26 cellular contexts compared by ENCODE assay signal in the genomic region with DNA sequence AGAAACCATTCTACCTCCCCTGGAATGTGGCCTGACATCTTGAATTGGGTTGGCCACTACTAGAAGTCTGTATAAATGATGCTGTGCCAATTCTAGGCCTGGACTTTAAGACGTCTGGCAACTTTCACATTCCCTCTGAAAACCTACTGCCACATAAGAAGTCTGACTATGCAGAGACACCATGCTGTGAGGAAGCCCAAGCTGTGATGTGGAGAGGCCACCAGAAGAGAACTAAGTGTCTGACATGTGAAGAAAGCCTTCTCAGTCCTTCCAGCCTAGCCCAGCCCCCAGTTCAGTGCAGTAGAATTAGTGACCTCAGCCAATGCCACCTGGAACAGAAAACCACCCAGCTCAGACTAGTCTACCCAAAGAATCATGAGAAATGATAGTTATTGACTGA. TPM values are rescaled to one million over a fixed set of nuclear protein-coding genes. Genes with fewer than 3 reads are reported as not detected.
DNase-seq lines count a peak whose midpoint lies in the region; ATAC-seq, FAIRE-seq and TF ChIP-seq lines count a peak whose summit lies in the region.
"Had no signal": no experiment of that assay in that cellular context is flagged by ENCODE, and none has a peak within 500 bp of the region (broad histone marks: within the 10 kb centered on the region; RNA-seq: fewer than 3 reads in every experiment).

No MANE protein-coding gene starts in this region.

- TF ChIP-seq EP300 in GM12878 (IDR thresholded peaks at IDR 0.05; ENCODE audit: borderline replicate concordance in 1 of 2, control insufficient read depth in 1 of 2, low read depth in 2 of 2, low read length in 2 of 2): no peak

- H3K4me3 ChIP-seq in DND-41 (ENCODE audit: low read depth in 1 of 2, low read length in 2 of 2) (no peak overlapping the region), GM12878 (no peak overlapping the region), small intestine (ENCODE audit: low read depth in 1 of 2, low read length in 2 of 2) (no peak overlapping the region)
- H3K4me3 ChIP-seq: K562 had no signal

- in situ Hi-C loops in GM12878 (cut with MboI): no loop called here

- no peak for DNase-seq in activated naive CD8-positive, alpha-beta T cell treated with anti-CD3 and anti-CD28 coated beads, Interleukin-2, amount 10 ng/mL, durations not matched to agents 7 days and 5 days
- DNase-seq in activated naive CD8-positive, alpha-beta T cell treated with anti-CD3 and anti-CD28 coated beads, Interleukin-2, amount 50 U/mL, for 24 hours: no peak
- DNase-seq in DND-41 (no peak), GM12878 (ENCODE audit: low read depth, low spot score) (no peak), small intestine (no peak)
- no peak for DNase-seq in stimulated activated CD8-positive, alpha-beta memory T cell treated with anti-CD3 and anti-CD28 coated beads, Interleukin-4, amount 100 ng/mL, for 48 hours
- DNase-seq: ACHN; Caco-2; CD4-positive, alpha-beta T cell; DMS153; DMS79 treated with DMSO at 0.1 percent for 48 hours; EL; GOT3; H7; HFFc6; IMR-90 had no signal

- FAIRE-seq in GM12878 (lab: Jason Lieb, UNC) (peak; percentile 31), small intestine (lab: Jason Lieb, UNC) (no peak)
- FAIRE-seq: A204.1, GM12891, GM18507, HTR-8/SVneo, K562 had no signal

- peaks cover 19% of the 10 kb centered on the region for H3K4me1 Mint-ChIP-seq in activated naive CD8-positive, alpha-beta T cell treated with anti-CD3 and anti-CD28 coated beads, Interleukin-2, amount 10 ng/mL, durations not matched to agents 7 days and 5 days
- peaks cover 22% of the 10 kb centered on the region for H3K4me1 Mint-ChIP-seq in activated naive CD8-positive, alpha-beta T cell treated with anti-CD3 and anti-CD28 coated beads, Interleukin-2, amount 50 U/mL, for 24 hours

- H3K4me1 ChIP-seq in DND-41 (ENCODE audit: insufficient read depth, low read length) (peaks cover 13% of the 10 kb centered on the region), GM12878 (ENCODE audit: control insufficient read depth, insufficient read depth, low read length) (no peaks in the 10 kb centered on the region; the same call in 1 of the 2 replicates), small intestine (ENCODE audit: control insufficient read depth in 2 of 2, insufficient read depth in 1 of 2, low read depth in 1 of 2, low read length in 1 of 2) (no peaks in the 10 kb centered on the region)
- H3K4me1 ChIP-seq: Caco-2 had no signal

- H4K20me1 ChIP-seq in DND-41 (ENCODE audit: insufficient read depth, low read length) (no peaks in the 10 kb centered on the region), GM12878 (ENCODE audit: control insufficient read depth, insufficient read depth) (no peaks in the 10 kb centered on the region)

- H3K27ac ChIP-seq in DND-41 (ENCODE audit: low read length) (0 out of 2 replicates have a peak overlapping the region, but pooled peaks have one; percentile 4), GM12878 (ENCODE audit: control insufficient read depth, insufficient read depth) (no peak overlapping the region), small intestine (ENCODE audit: low read depth in 1 of 2, low read length in 1 of 2) (no peak overlapping the region)
- H3K27ac ChIP-seq: C4-2B had no signal

- RAD21 ChIA-PET in GM12878 (lab: Charles Lee; ENCODE audit: unreplicated experiment): no interaction called here

- no peak for ATAC-seq in activated naive CD8-positive, alpha-beta T cell treated with anti-CD3 and anti-CD28 coated beads, Interleukin-2, amount 10 ng/mL, durations not matched to agents 7 days and 5 days (ENCODE audit: low read depth)
- ATAC-seq in activated naive CD8-positive, alpha-beta T cell treated with anti-CD3 and anti-CD28 coated beads, Interleukin-2, amount 50 U/mL, for 24 hours: no peak
- ATAC-seq in DND-41 (ENCODE audit: insufficient read depth, low read depth): peak; percentile 24; the same call in 1 of the 3 replicates
- peak; percentile 13; the same call in 1 of the 3 replicates for ATAC-seq in GM12878
- no peak for ATAC-seq in GM19351 (IDR thresholded peaks at IDR 0.05; ENCODE audit: unreplicated experiment)
- ATAC-seq: HCT116, K562 had no signal

- H3K27me3 ChIP-seq in DND-41 (ENCODE audit: insufficient read depth, low read length, poor library complexity): no peaks in the 10 kb centered on the region
- no peaks in the 10 kb centered on the region for H3K27me3 ChIP-seq in GM12878 (replicated peaks in 1 of 2; ENCODE audit: control insufficient read depth in 2 of 2, insufficient read depth in 2 of 2, low read length in 1 of 2)
- no peaks in the 10 kb centered on the region for H3K27me3 ChIP-seq in small intestine (ENCODE audit: control insufficient read depth in 2 of 2, insufficient read depth in 2 of 2, low read length in 2 of 2)

- H3K9ac ChIP-seq in DND-41 (ENCODE audit: low read depth, low read length): no peak overlapping the region
- no peak overlapping the region for H3K9ac ChIP-seq in GM12878 (ENCODE audit: control insufficient read depth, insufficient read depth, low read length)

- 40% methylated on average over 1 of the region's 1 CpG for WGBS in GM12878 (ENCODE audit: insufficient coverage, insufficient replicate concordance, low lambda C conversion rate, missing lambda C conversion rate)
- 46 to 88% (median 80%) methylated on average over 1 of the region's 1 CpG for WGBS in small intestine, 3 donors

- BruUV-seq in GM12878 (replicated peaks; lab: Mats Ljungman, UMichigan): no TSS peak

- H3K4me2 ChIP-seq in DND-41 (ENCODE audit: insufficient read depth, low read length): no peak overlapping the region
- H3K4me2 ChIP-seq in GM12878 (ENCODE audit: control insufficient read depth, insufficient read depth): no peak overlapping the region

- CTCF ChIA-PET in GM12878 (lab: Yijun Ruan, JAX): interaction anchor here (1.7 to 2.6 kb wide), 3 partner anchors 8 to 122 kb away, joined by 4 to 9 read pairs (median 4); no protein-coding TSS in a partner anchor

- SMC1A ChIA-PET in GM12878 (lab: Charles Lee; ENCODE audit: uncharacterized antibody, unreplicated experiment): interaction anchor here (2.1 to 27.6 kb wide), 3 partner anchors 9 to 65 kb away, joined by 5 to 847 read pairs (median 15); no protein-coding TSS in a partner anchor

- H3K9me3 Mint-ChIP-seq in activated naive CD8-positive, alpha-beta T cell treated with anti-CD3 and anti-CD28 coated beads, Interleukin-2, amount 10 ng/mL, durations not matched to agents 7 days and 5 days: peaks cover 11% of the 10 kb centered on the region
- peaks cover 8% of the 10 kb centered on the region for H3K9me3 Mint-ChIP-seq in activated naive CD8-positive, alpha-beta T cell treated with anti-CD3 and anti-CD28 coated beads, Interleukin-2, amount 50 U/mL, for 24 hours

- H3K36me3 ChIP-seq in DND-41 (ENCODE audit: insufficient read depth, low read length) (no peaks in the 10 kb centered on the region), GM12878 (ENCODE audit: control insufficient read depth in 2 of 2, insufficient read depth in 2 of 2, low read length in 1 of 2) (no peaks in the 10 kb centered on the region), small intestine (ENCODE audit: control insufficient read depth in 2 of 2, insufficient read depth in 2 of 2, low read length in 2 of 2) (no peaks in the 10 kb centered on the region)

- no peak overlapping the region for H3K4me3 Mint-ChIP-seq in activated naive CD8-positive, alpha-beta T cell treated with anti-CD3 and anti-CD28 coated beads, Interleukin-2, amount 10 ng/mL, durations not matched to agents 7 days and 5 days
- H3K4me3 Mint-ChIP-seq in activated naive CD8-positive, alpha-beta T cell treated with anti-CD3 and anti-CD28 coated beads, Interleukin-2, amount 50 U/mL, for 24 hours: no peak overlapping the region
- H3K4me3 Mint-ChIP-seq: CD4-positive, alpha-beta T cell; HFFc6 had no signal

- H3K27me3 Mint-ChIP-seq in activated naive CD8-positive, alpha-beta T cell treated with anti-CD3 and anti-CD28 coated beads, Interleukin-2, amount 10 ng/mL, durations not matched to agents 7 days and 5 days: no peaks in the 10 kb centered on the region
- H3K27me3 Mint-ChIP-seq in activated naive CD8-positive, alpha-beta T cell treated with anti-CD3 and anti-CD28 coated beads, Interleukin-2, amount 50 U/mL, for 24 hours: no peaks in the 10 kb centered on the region
- H3K27me3 Mint-ChIP-seq: CD4-positive, alpha-beta T cell had no signal

- peaks cover 12% of the 10 kb centered on the region for H3K36me3 Mint-ChIP-seq in activated naive CD8-positive, alpha-beta T cell treated with anti-CD3 and anti-CD28 coated beads, Interleukin-2, amount 10 ng/mL, durations not matched to agents 7 days and 5 days
- H3K36me3 Mint-ChIP-seq in activated naive CD8-positive, alpha-beta T cell treated with anti-CD3 and anti-CD28 coated beads, Interleukin-2, amount 50 U/mL, for 24 hours (ENCODE audit: low read depth): peaks cover 10% of the 10 kb centered on the region

- POLR2A ChIA-PET in activated naive CD8-positive, alpha-beta T cell treated with anti-CD3 and anti-CD28 coated beads, Interleukin-2, amount 10 ng/mL, durations not matched to agents 7 days and 5 days (lab: Charles Lee): interaction anchor here (0.8 kb wide), 1 partner anchor 18 kb away, joined by 3 read pairs; no protein-coding TSS in a partner anchor
- POLR2A ChIA-PET in GM12878 (lab: Charles Lee): interaction anchor here (1.2 kb wide), 1 partner anchor 9 kb away, joined by 3 read pairs; no protein-coding TSS in a partner anchor

- H3K9me3 ChIP-seq in DND-41 (ENCODE audit: insufficient read depth, low read length, severe bottlenecking) (no peaks in the 10 kb centered on the region), GM12878 (replicated peaks; ENCODE audit: control insufficient read depth, insufficient read depth, low read length) (peaks cover 8% of the 10 kb centered on the region), small intestine (ENCODE audit: control insufficient read depth, low read depth) (peaks cover 1% of the 10 kb centered on the region)
- H3K9me3 ChIP-seq: Caco-2 had no signal

- H3K79me2 ChIP-seq in DND-41 (ENCODE audit: insufficient read depth, low read length): no peaks in the 10 kb centered on the region
- no peaks in the 10 kb centered on the region for H3K79me2 ChIP-seq in GM12878 (ENCODE audit: control insufficient read depth, insufficient read depth, low read length)

- no peak for TF ChIP-seq CTCF in DND-41 (IDR thresholded peaks at IDR 0.05; ENCODE audit: borderline replicate concordance, extremely low read depth, low read length, poor library complexity, severe bottlenecking)
- no peak for TF ChIP-seq CTCF in GM12878 (IDR thresholded peaks at IDR 0.05 in 2 of 3, conservative IDR thresholded peaks at IDR 0.05 in 1 of 3; ENCODE audit: control insufficient read depth in 2 of 3, extremely low read depth in 1 of 3, insufficient read depth in 1 of 3, low read depth in 3 of 3, low read length in 3 of 3)

- H3K27ac Mint-ChIP-seq in activated naive CD8-positive, alpha-beta T cell treated with anti-CD3 and anti-CD28 coated beads, Interleukin-2, amount 10 ng/mL, durations not matched to agents 7 days and 5 days: peak overlapping the region; percentile 38
- H3K27ac Mint-ChIP-seq in activated naive CD8-positive, alpha-beta T cell treated with anti-CD3 and anti-CD28 coated beads, Interleukin-2, amount 50 U/mL, for 24 hours: no peak overlapping the region
- H3K27ac Mint-ChIP-seq: CD4-positive, alpha-beta T cell; HFFc6 had no signal

- no peak for TF ChIP-seq RAD21 in GM12878 (IDR thresholded peaks at IDR 0.05; ENCODE audit: insufficient read depth, low read depth, low read length)

- TF ChIP-seq POLR2A in GM12878 (IDR thresholded peaks at IDR 0.05; ENCODE audit: low read depth, low read length): no peak

- H2AFZ ChIP-seq in DND-41 (ENCODE audit: low read depth, low read length) (no peak overlapping the region), GM12878 (ENCODE audit: control insufficient read depth, low read depth, low read length) (no peak overlapping the region)

- intact Hi-C loops in GM12878 (cut with micrococcal nuclease; ENCODE audit: unreplicated experiment): no loop called here

RNA-seq across cellular contexts. Expression of a gene that starts 24.2 kb away (rescaled TPM):
- total RNA-seq in activated naive CD8-positive, alpha-beta T cell treated with anti-CD3 and anti-CD28 coated beads, Interleukin-2, amount 10 ng/mL, durations not matched to agents 7 days and 5 days: not detected
- 0.61 and 0.65 TPM in 2 replicates for total RNA-seq in GM12878 (2013; cell fraction: nucleolus; rRNA removed)
- total RNA-seq in GM12878 (2014; rRNA removed): not detected in 2 replicates
- total RNA-seq in GM12878 (2014; rRNA removed; fragmentation: Illumina TruSeq; extraction: Trizol): not detected in 2 replicates
- not detected in 2 replicates for total RNA-seq in GM12878 (2021)
- not detected for polyA plus RNA-seq in GM12878 (2011; ENCODE audit: low read depth)
- polyA plus RNA-seq in GM12878 (2011; rRNA removed): 0.03 and 0.10 TPM in 2 replicates
- polyA plus RNA-seq in GM12878 (2011; cell fraction: cytosol; rRNA removed): 0.01 TPM in 1 of 2 replicates, not detected in the other
- polyA plus RNA-seq in GM12878 (2011; cell fraction: nucleus; rRNA removed): 0.07 and 0.10 TPM in 2 replicates
- polyA plus RNA-seq in GM12878 (2012): 0.31 TPM in 1 of 2 replicates, not detected in the other
- polyA plus RNA-seq in GM12878 (2014; fragmentation: Illumina TruSeq; extraction: Trizol): 0.01 and 0.11 TPM in 2 replicates
- not detected for polyA plus RNA-seq in GM12878 (2014; fragmentation: Nextera tagmentation; extraction: Ambion mirVana)
- 0.04 TPM in 1 of 2 replicates, not detected in the other for polyA plus RNA-seq in GM12878 (2014; rRNA removed)
- not detected for polyA plus RNA-seq in GM12878 (2016; fragmentation: Nextera tagmentation; extraction: Ambion mirVana)
- not detected in 2 replicates for polyA minus RNA-seq in GM12878 (2011; rRNA and poly(A)+ RNA removed)
- polyA minus RNA-seq in GM12878 (2011; cell fraction: cytosol; rRNA and poly(A)+ RNA removed): not detected in 2 replicates
- not detected in 2 replicates for polyA minus RNA-seq in GM12878 (2011; cell fraction: nucleus; rRNA and poly(A)+ RNA removed)
- not detected for polyA plus RNA-seq in small intestine
- total RNA-seq: Caco-2; CD4-positive, alpha-beta T cell; G401; HFFc6; IMR-90; K562 had no signal
- polyA plus RNA-seq: BJ, IMR-90, K562 had no signal

Comparison
In these comparisons a context has a peak if more than half of its experiments do, and no peak if none do; other contexts are left out.
1. ATAC-seq: peak in DND-41 (single experiment) and GM12878 (single experiment); none in activated naive CD8-positive, alpha-beta T cell treated with anti-CD3 and anti-CD28 coated beads, Interleukin-2, amount 10 ng/mL, durations not matched to agents 7 days and 5 days (single experiment), activated naive CD8-positive, alpha-beta T cell treated with anti-CD3 and anti-CD28 coated beads, Interleukin-2, amount 50 U/mL, for 24 hours (single experiment) and GM19351 (single experiment).